In genomic region chr18:59876310-59876626, GRCh38 we compare ENCODE assay signal across 12 cellular contexts. TPM values are rescaled to one million over a fixed set of nuclear protein-coding genes. Genes with fewer than 3 reads are reported as not detected.
A peak's percentile ranks its signal among the peaks of the same experiment; 100 is the strongest.
DNase-seq lines count a peak whose midpoint lies in the region; ATAC-seq and TF ChIP-seq lines count a peak whose summit lies in the region.
"Had no signal": no experiment of that assay in that cellular context is flagged by ENCODE, and none has a peak within 500 bp of the region (broad histone marks: within the 10 kb centered on the region; RNA-seq: fewer than 3 reads in every experiment).

No MANE protein-coding gene starts in this region.

- TF ChIP-seq CTCF in left lung (IDR thresholded peaks at IDR 0.05), result no peak
- no peak for TF ChIP-seq CTCF in tibial nerve (IDR thresholded peaks at IDR 0.05)

- WGBS in tibial nerve, 2 donors, result 86 to 88% methylated on average over 3 of the region's 3 CpGs

- peaks cover 14 to 20% of the 10 kb centered on the region in 2 donors for H3K4me1 Mint-ChIP-seq in immature natural killer cell

- intact Hi-C loops in left lung (cut with DNase I), result no loop called here

- no peaks in the 10 kb centered on the region for H3K36me3 ChIP-seq in left lung
- no peaks in the 10 kb centered on the region for H3K36me3 ChIP-seq in tibial nerve
- H3K36me3 ChIP-seq: colonic mucosa, thoracic aorta had no signal

- H3K4me1 ChIP-seq in left lung (peaks cover 0 to 11% of the 10 kb centered on the region in 2 donors), tibial nerve (no peaks in the 10 kb centered on the region)
- H3K4me1 ChIP-seq: colonic mucosa had no signal

- TF ChIP-seq EP300 in tibial nerve (IDR thresholded peaks at IDR 0.05), result no peak

- no peaks in the 10 kb centered on the region for H3K9me3 ChIP-seq in left lung
- no peaks in the 10 kb centered on the region for H3K9me3 ChIP-seq in tibial nerve
- H3K9me3 ChIP-seq: colonic mucosa, thoracic aorta had no signal

- H3K27ac ChIP-seq in left lung, result no peak overlapping the region
- H3K27ac ChIP-seq in tibial nerve, result no peak overlapping the region
- H3K27ac ChIP-seq: colonic mucosa, thoracic aorta had no signal

- H3K4me3 ChIP-seq in left lung (no peak overlapping the region), tibial nerve (no peak overlapping the region)
- H3K4me3 ChIP-seq: colonic mucosa, thoracic aorta had no signal

- TF ChIP-seq POLR2A in tibial nerve (IDR thresholded peaks at IDR 0.05), result no peak

- ATAC-seq in GM18873 (IDR thresholded peaks at IDR 0.05; ENCODE audit: low FRiP score, unreplicated experiment) (peak; percentile 79), GM21576 (IDR thresholded peaks at IDR 0.05; ENCODE audit: unreplicated experiment) (peak; percentile 71), HG03175 (IDR thresholded peaks at IDR 0.05; ENCODE audit: unreplicated experiment) (peak; percentile 81), left lung (no peak)

- H3K27me3 ChIP-seq in left lung (no peaks in the 10 kb centered on the region), tibial nerve (no peaks in the 10 kb centered on the region)
- H3K27me3 ChIP-seq: colonic mucosa had no signal

- H3K27ac Mint-ChIP-seq in immature natural killer cell, result peak overlapping the region; percentile 23 to 84 (median 61)

- peaks cover 0 to under 1% (median 0%) of the 10 kb centered on the region in 3 donors for H3K27me3 Mint-ChIP-seq in immature natural killer cell (ENCODE audit: low read depth in 3 of 3)

- H3K36me3 Mint-ChIP-seq in immature natural killer cell, result no peaks in the 10 kb centered on the region

- DNase-seq in immature natural killer cell (peak in 2 of 3 donors; percentile 10 to 31), left lung (no peak), tibial nerve (ENCODE audit: low spot score in 2 of 2) (no peak), DMS153 treated with DMSO at 0.1 percent for 48 hours (lab: John Stamatoyannopoulos, UW; ENCODE audit: unreplicated experiment) (no peak)
- DNase-seq: activated effector memory CD4-positive, alpha-beta T cell treated with Interleukin-2 at 50 U/mL for 16 hours; colonic mucosa; glutamatergic neuron; NCI-H446 treated with DMSO at 0.1 percent for 48 hours had no signal

- H3K9me3 Mint-ChIP-seq in immature natural killer cell, result no peaks in the 10 kb centered on the region

- H3K4me3 Mint-ChIP-seq in immature natural killer cell, result peak overlapping the region in 2 of 5 donors; percentile 24 to 33

RNA-seq across cellular contexts. Expression of gene PMAIP1, which starts 23.5 kb away (rescaled TPM):
- polyA plus RNA-seq in immature natural killer cell, result 10 to 100 TPM; 34.6 to 77.8 (median 58.9) TPM
- 1 to 10 TPM; 3.0 to 5.9 TPM for total RNA-seq in left lung
- under 1 TPM in 2 of 4 donors, not detected in 2; 0.22 to 0.98 TPM for total RNA-seq in tibial nerve
- total RNA-seq: thoracic aorta had no signal

Comparison
In these comparisons a context has a peak if more than half of its experiments do, and no peak if none do; other contexts are left out.
1. DNase-seq: peak in immature natural killer cell (2 of 3); none in left lung (0 of 2), tibial nerve (0 of 2) and DMS153 treated with DMSO at 0.1 percent for 48 hours (single experiment).